ENCODE assay signal across 17 cellular contexts in the genomic region with DNA sequence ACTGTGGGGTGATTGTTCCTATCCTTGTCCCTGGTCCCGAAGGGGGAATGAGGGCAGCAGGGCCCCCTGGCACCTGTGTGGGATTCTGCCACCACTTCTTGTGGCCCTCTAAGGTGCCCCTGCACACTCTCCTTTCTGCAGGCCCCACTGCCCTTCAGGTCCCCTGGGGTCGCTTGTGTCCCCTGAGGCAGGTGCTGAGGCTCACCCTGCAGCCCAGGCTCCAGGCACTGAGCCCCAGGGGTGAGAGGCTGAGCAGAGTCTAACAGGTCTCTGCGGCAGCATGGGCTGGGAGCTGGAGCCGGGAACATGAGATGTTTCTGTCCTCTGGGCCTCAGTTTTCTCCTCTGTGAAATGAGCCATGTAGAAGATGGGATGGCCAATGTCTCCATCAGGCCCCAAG.
"Had no signal": no experiment of that assay in that cellular context is flagged by ENCODE, and none has a peak within 500 bp of the region (broad histone marks: within the 10 kb centered on the region; RNA-seq: fewer than 3 reads in every experiment).

No MANE protein-coding gene starts in this region.

- H3K4me1 ChIP-seq: colonic mucosa, esophagus squamous epithelium, gastroesophageal sphincter, sigmoid colon had no signal

- DNase-seq: cerebellar nuclear complex; colonic mucosa; dermis blood vessel endothelial cell; esophagus squamous epithelium; foreskin fibroblast; mammary epithelial cell; naive thymus-derived CD4-positive, alpha-beta T cell; nephron progenitor cell; sigmoid colon; stimulated activated CD4-positive, alpha-beta T cell treated with anti-CD3 and anti-CD28 coated beads, Interleukin-12 subunit alpha, Interleukin-12 subunit beta, amount 100 ng/mL, for 4 hours; testis had no signal

- H3K36me3 ChIP-seq: colonic mucosa, esophagus squamous epithelium, gastroesophageal sphincter, neutrophil, right atrium auricular region, sigmoid colon, tibial nerve had no signal

- H3K9me3 ChIP-seq: colonic mucosa, esophagus squamous epithelium, gastroesophageal sphincter, neutrophil, right atrium auricular region, sigmoid colon, testis, tibial nerve had no signal

- H3K4me2 ChIP-seq: hepatocyte had no signal

- H3K27me3 ChIP-seq: colonic mucosa, hepatocyte, right atrium auricular region, sigmoid colon, testis, tibial nerve had no signal

- H3K4me3 ChIP-seq: colonic mucosa, esophagus squamous epithelium, gastroesophageal sphincter, hepatocyte, right atrium auricular region, sigmoid colon, skin epidermis, testis, tibial nerve had no signal

- H3K27ac ChIP-seq: colonic mucosa, esophagus squamous epithelium, gastroesophageal sphincter, hepatocyte, neutrophil, right atrium auricular region, sigmoid colon, skin epidermis, testis, tibial nerve had no signal

- ATAC-seq: gastroesophageal sphincter; naive thymus-derived CD4-positive, alpha-beta T cell had no signal
